Comparison of ENCODE assay signal across 26 cellular contexts in genomic region chr2:207897541-207898353, GRCh38.
DNase-seq lines count a peak whose midpoint lies in the region; ATAC-seq, FAIRE-seq and TF ChIP-seq lines count a peak whose summit lies in the region.
"Had no signal": no experiment of that assay in that cellular context is flagged by ENCODE, and none has a peak within 500 bp of the region (broad histone marks: within the 10 kb centered on the region; RNA-seq: fewer than 3 reads in every experiment).

No MANE protein-coding gene starts in this region.

- H3K4me2 ChIP-seq in endothelial cell of umbilical vein (ENCODE audit: insufficient read depth, low read length) (peak overlapping the region; percentile 23), smooth muscle cell (no peak overlapping the region)

- H3K4me3 Mint-ChIP-seq in WTC11 = no peak overlapping the region
- H3K4me3 Mint-ChIP-seq: activated naive CD4-positive, alpha-beta T cell treated with anti-CD3 and anti-CD28 coated beads for 36 hours; activated T-cell treated with anti-CD3 and anti-CD28 coated beads, Interleukin-2, amount 50 U/mL, for 4 hours; CD4-positive, alpha-beta T cell; memory B cell had no signal

- TF ChIP-seq CTCF in WTC11 (IDR thresholded peaks at IDR 0.05) = no peak
- TF ChIP-seq CTCF in endothelial cell of umbilical vein (IDR thresholded peaks at IDR 0.05; ENCODE audit: extremely low read depth in 1 of 2, insufficient read depth in 1 of 2, low read depth in 1 of 2, low read length in 2 of 2) = no peak
- no peak for TF ChIP-seq CTCF in sigmoid colon (IDR thresholded peaks at IDR 0.05)
- no peak for TF ChIP-seq CTCF in smooth muscle cell (IDR thresholded peaks at IDR 0.05; ENCODE audit: borderline replicate concordance, insufficient read depth, poor library complexity, severe bottlenecking)

- H3K27me3 ChIP-seq in endothelial cell of umbilical vein (ENCODE audit: control insufficient read depth in 2 of 2, insufficient read depth in 2 of 2, low read length in 2 of 2) (no peaks in the 10 kb centered on the region), sigmoid colon (no peaks in the 10 kb centered on the region), smooth muscle cell (ENCODE audit: low read depth) (no peaks in the 10 kb centered on the region)
- H3K27me3 ChIP-seq: foreskin keratinocyte, tibial nerve had no signal

- H4K20me1 ChIP-seq in endothelial cell of umbilical vein (replicated peaks; ENCODE audit: control insufficient read depth, extremely low read depth, insufficient read depth, low read length) (no peaks in the 10 kb centered on the region), smooth muscle cell (ENCODE audit: low read depth) (no peaks in the 10 kb centered on the region)

- H3K36me3 Mint-ChIP-seq in WTC11 = no peaks in the 10 kb centered on the region

- no peaks in the 10 kb centered on the region for H3K27me3 Mint-ChIP-seq in WTC11 (ENCODE audit: low read depth)
- H3K27me3 Mint-ChIP-seq: CD4-positive, alpha-beta T cell; memory B cell had no signal

- POLR2A ChIA-PET in WTC11 (lab: Charles Lee) = interaction anchor here (0.8 to 1.4 kb wide), 5 partner anchors 8 to 368 kb away, joined by 3 to 5 read pairs (median 3); partner anchors contain the start of genes CREB1 and PLEKHM3
- POLR2A ChIA-PET in endothelial cell of umbilical vein (lab: Charles Lee) = no interaction called here

- WGBS in sigmoid colon, 2 donors = 92 to 93% methylated on average over 9 of the region's 9 CpGs
- 94% methylated on average over 9 of the region's 9 CpGs for WGBS in smooth muscle cell (ENCODE audit: low lambda C conversion rate)

- H3K9me3 Mint-ChIP-seq in WTC11 = no peaks in the 10 kb centered on the region
- H3K9me3 Mint-ChIP-seq: activated naive CD4-positive, alpha-beta T cell treated with anti-CD3 and anti-CD28 coated beads for 36 hours; activated T-cell treated with anti-CD3 and anti-CD28 coated beads, Interleukin-2, amount 50 U/mL, for 4 hours; CD4-positive, alpha-beta T cell; memory B cell had no signal

- dilution Hi-C loops in endothelial cell of umbilical vein (cut with MboI; ENCODE audit: extremely low pct_ligation_motif_present, low sequenced_read_pairs) = no loop called here

- peak overlapping the region; percentile 58; the same call in 1 of the 2 replicates for H3K27ac Mint-ChIP-seq in WTC11
- H3K27ac Mint-ChIP-seq: activated naive CD4-positive, alpha-beta T cell treated with anti-CD3 and anti-CD28 coated beads for 36 hours; CD4-positive, alpha-beta T cell; memory B cell had no signal

- TF ChIP-seq EP300 in sigmoid colon (IDR thresholded peaks at IDR 0.05) = no peak

- peaks cover 47% of the 10 kb centered on the region for H3K4me1 Mint-ChIP-seq in WTC11
- H3K4me1 Mint-ChIP-seq: memory B cell had no signal

- H3K4me1 ChIP-seq in endothelial cell of umbilical vein (ENCODE audit: control insufficient read depth, extremely low read depth, insufficient read depth, low read length) (peaks cover 13% of the 10 kb centered on the region), sigmoid colon (peaks cover 0 to 56% (median 39%) of the 10 kb centered on the region in 4 donors), smooth muscle cell (ENCODE audit: low read depth) (peaks cover 82% of the 10 kb centered on the region)
- H3K4me1 ChIP-seq: foreskin keratinocyte, psoas muscle had no signal

- H3K36me3 ChIP-seq in endothelial cell of umbilical vein (ENCODE audit: control insufficient read depth in 2 of 2, extremely low read depth in 1 of 2, insufficient read depth in 2 of 2, low read length in 2 of 2) (no peaks in the 10 kb centered on the region), sigmoid colon (peaks cover 0 to 19% (median 0%) of the 10 kb centered on the region in 4 donors), smooth muscle cell (ENCODE audit: low read depth) (no peaks in the 10 kb centered on the region)

- H3K9ac ChIP-seq in endothelial cell of umbilical vein (replicated peaks; ENCODE audit: extremely low read depth, insufficient read depth, low read length) = no peak overlapping the region
- no peak overlapping the region for H3K9ac ChIP-seq in smooth muscle cell (ENCODE audit: low read depth)

- no peaks in the 10 kb centered on the region for H3F3A ChIP-seq in smooth muscle cell (ENCODE audit: low read depth)

- BruUV-seq in endothelial cell of umbilical vein (replicated peaks; lab: Mats Ljungman, UMichigan) = no TSS peak

- intact Hi-C loops in endothelial cell of umbilical vein (cut with micrococcal nuclease) = no loop called here
- intact Hi-C loops in sigmoid colon (cut with DNase I) = no loop called here

- no peak for TF ChIP-seq POLR2A in endothelial cell of umbilical vein (IDR thresholded peaks at IDR 0.05; ENCODE audit: low read depth, low read length)
- no peak for TF ChIP-seq POLR2A in sigmoid colon (IDR thresholded peaks at IDR 0.05)

- FAIRE-seq in endothelial cell of umbilical vein (lab: Jason Lieb, UNC) = peak; percentile 90
- FAIRE-seq: islet of Langerhans had no signal

- H3K9me1 ChIP-seq in endothelial cell of umbilical vein (replicated peaks; ENCODE audit: control insufficient read depth, extremely low read depth, insufficient read depth, low read length) = no peaks in the 10 kb centered on the region

- ATAC-seq in WTC11 (no peak), GM19455 (IDR thresholded peaks at IDR 0.05; ENCODE audit: unreplicated experiment) (no peak)
- ATAC-seq: activated T-cell treated with anti-CD3 and anti-CD28 coated beads, Interleukin-2, amount 50 U/mL, for 4 hours; psoas muscle; stimulated activated naive CD8-positive, alpha-beta T cell treated with anti-CD3 and anti-CD28 coated beads, Interleukin-15, Interleukin-2, amounts not matched to agents 100 U/mL and 50 U/mL, for 24 hours had no signal

- H3K79me2 ChIP-seq in endothelial cell of umbilical vein (ENCODE audit: control insufficient read depth, insufficient read depth, low read length) (no peaks in the 10 kb centered on the region), smooth muscle cell (ENCODE audit: low read depth) (no peaks in the 10 kb centered on the region)

- no peak overlapping the region for H2AFZ ChIP-seq in endothelial cell of umbilical vein (ENCODE audit: low read depth, low read length)
- H2AFZ ChIP-seq in smooth muscle cell (ENCODE audit: low read depth) = no peak overlapping the region

- DNase-seq in WTC11 (ENCODE audit: low spot score) = no peak
- peak; percentile 84 for DNase-seq in endothelial cell of umbilical vein (ENCODE audit: low read depth, low spot score)
- peak; percentile 17 for DNase-seq in medulla oblongata (ENCODE audit: extremely low spot score)
- DNase-seq in sigmoid colon = no peak
- no peak for DNase-seq in NCI-H1694 (lab: John Stamatoyannopoulos, UW)
- DNase-seq in NCI-H1105 (lab: John Stamatoyannopoulos, UW) = no peak
- DNase-seq in smooth muscle cell (lab: John Stamatoyannopoulos, UW; ENCODE audit: unreplicated experiment) = no peak
- DNase-seq: activated naive CD4-positive, alpha-beta T cell treated with anti-CD3 and anti-CD28 coated beads for 36 hours; activated T-cell treated with anti-CD3 and anti-CD28 coated beads, Interleukin-2, amount 50 U/mL, for 4 hours; amniotic stem cell; CD4-positive, alpha-beta T cell; DMS153; foreskin keratinocyte; hypothalamus; MV-4-11; NCI-H187 treated with DMSO at 0.1 percent for 48 hours; NCI-H226; NCI-H774; psoas muscle; stimulated activated CD4-positive, alpha-beta T cell treated with anti-CD3 and anti-CD28 coated beads, Interleukin-4, amount 100 ng/mL, for 24 hours; stimulated activated naive CD8-positive, alpha-beta T cell treated with anti-CD3 and anti-CD28 coated beads, Interleukin-15, Interleukin-2, amounts not matched to agents 100 U/mL and 50 U/mL, for 24 hours; SW 1271 had no signal

- H3K4me3 ChIP-seq in endothelial cell of umbilical vein (replicated peaks in 1 of 3; ENCODE audit: insufficient read depth in 1 of 3, low read depth in 1 of 3, low read length in 3 of 3) (no peak overlapping the region), sigmoid colon (no peak overlapping the region), smooth muscle cell (no peak overlapping the region)
- H3K4me3 ChIP-seq: psoas muscle, tibial nerve had no signal

- H3K27ac ChIP-seq in endothelial cell of umbilical vein (ENCODE audit: insufficient read depth, low read depth, low read length) (peak overlapping the region; percentile 9), sigmoid colon (peak overlapping the region in 3 of 4 donors; percentile 67 to 77 (median 70)), smooth muscle cell (ENCODE audit: low read depth) (no peak overlapping the region)
- H3K27ac ChIP-seq: foreskin keratinocyte, psoas muscle, tibial nerve had no signal

- H3K9me3 ChIP-seq in endothelial cell of umbilical vein (replicated peaks; ENCODE audit: control insufficient read depth, insufficient read depth, low read length) (no peaks in the 10 kb centered on the region), sigmoid colon (no peaks in the 10 kb centered on the region), smooth muscle cell (replicated peaks; ENCODE audit: low read depth) (no peaks in the 10 kb centered on the region)
- H3K9me3 ChIP-seq: psoas muscle, tibial nerve had no signal

- CTCF ChIA-PET in WTC11 (lab: Charles Lee) = interaction anchor here (0.5 to 3.1 kb wide), 35 partner anchors 8 to 226 kb away, joined by 3 to 22 read pairs (median 5); partner anchors contain the start of gene FZD5
- CTCF ChIA-PET in endothelial cell of umbilical vein (lab: Charles Lee) = interaction anchor here (0.8 to 2.5 kb wide), 10 partner anchors 9 to 143 kb away, joined by 4 to 10 read pairs (median 4); partner anchors contain the start of gene FZD5

TF ChIP-seq in WTC11, 78 proteins besides CTCF, POLR2A, EP300 and RAD21:
- TF ChIP-seq NFE2L1 (CRISPR knock-in tag; IDR thresholded peaks at IDR 0.05) = no peak
- TF ChIP-seq ZMAT4 (CRISPR knock-in tag; IDR thresholded peaks at IDR 0.05) = no peak
- TF ChIP-seq GABPB1 (CRISPR knock-in tag; IDR thresholded peaks at IDR 0.05) = peak; percentile 46; the same call in 1 of the 2 replicates
TF ChIP-seq in WTC11: peak in this region for 1.

TF ChIP-seq in endothelial cell of umbilical vein, 7 proteins besides CTCF, POLR2A, EP300 and RAD21:
- TF ChIP-seq JUN (IDR thresholded peaks at IDR 0.05; ENCODE audit: borderline replicate concordance, insufficient read depth, insufficient read length, low read depth) = no peak
- TF ChIP-seq GATA2 (IDR thresholded peaks at IDR 0.05; ENCODE audit: insufficient read depth, insufficient read length, low read depth, low read length) = no peak
- no peak for TF ChIP-seq EZH2 (IDR thresholded peaks at IDR 0.05; ENCODE audit: borderline replicate concordance, low read depth, low read length, severe bottlenecking)
- no peak for TF ChIP-seq MAX (IDR thresholded peaks at IDR 0.05; ENCODE audit: insufficient read depth, insufficient read length)
- no peak for TF ChIP-seq MYC (IDR thresholded peaks at IDR 0.05; ENCODE audit: low read depth, low read length)
- no peak for TF ChIP-seq FOS (IDR thresholded peaks at IDR 0.05; ENCODE audit: borderline replicate concordance, insufficient read depth, low read length)
- TF ChIP-seq POLR2AphosphoS5 (IDR thresholded peaks at IDR 0.05; ENCODE audit: insufficient read depth, low read depth, low read length) = no peak

Comparison
In these comparisons a context has a peak if more than half of its experiments do, and no peak if none do; other contexts are left out.
1. DNase-seq: peak in endothelial cell of umbilical vein (single experiment) and medulla oblongata (single experiment); none in WTC11 (single experiment), sigmoid colon (single experiment), NCI-H1694 (single experiment), NCI-H1105 (single experiment) and smooth muscle cell (single experiment).